Comparison of ENCODE assay signal across 17 cellular contexts in the genomic region with DNA sequence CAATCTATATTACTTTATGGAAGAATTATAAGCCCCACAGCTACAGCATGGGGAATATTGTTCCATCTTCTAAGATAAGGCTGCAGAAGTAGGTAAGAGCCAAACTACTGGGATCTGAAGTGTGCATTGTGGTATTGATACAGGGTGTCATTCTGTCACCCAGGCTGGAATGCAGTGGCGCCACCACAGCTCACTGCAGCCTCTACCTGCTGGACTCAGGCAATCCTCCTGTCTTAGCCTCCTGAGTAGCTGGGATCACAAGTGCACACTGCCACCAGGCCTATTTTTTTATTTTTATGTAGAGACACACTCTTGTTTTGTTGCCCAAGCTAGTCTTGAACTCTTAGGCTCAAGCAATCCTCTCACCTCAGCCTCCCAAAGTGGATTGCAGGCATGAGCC. TPM values are rescaled to one million over a fixed set of nuclear protein-coding genes. Genes with fewer than 3 reads are reported as not detected.
A peak's percentile ranks its signal among the peaks of the same experiment; 100 is the strongest.
DNase-seq lines count a peak whose midpoint lies in the region; ATAC-seq and TF ChIP-seq lines count a peak whose summit lies in the region.
"Had no signal": no experiment of that assay in that cellular context is flagged by ENCODE, and none has a peak within 500 bp of the region (broad histone marks: within the 10 kb centered on the region; RNA-seq: fewer than 3 reads in every experiment).

No MANE protein-coding gene starts in this region.

- no peaks in the 10 kb centered on the region for H3K4me1 ChIP-seq in DND-41 (ENCODE audit: insufficient read depth, low read length)
- H3K4me1 ChIP-seq in HCT116 (ENCODE audit: control insufficient read depth in 1 of 2, insufficient read depth in 2 of 2, low read length in 2 of 2) = peaks cover 0 to 4% of the 10 kb centered on the region in 2 experiments; a peak in 1 of 4 replicates
- H3K4me1 ChIP-seq in Panc1 (ENCODE audit: control insufficient read depth, insufficient read depth, low read length) = no peaks in the 10 kb centered on the region
- H3K4me1 ChIP-seq: BLaER1, Caco-2 had no signal

- peaks cover under 1% of the 10 kb centered on the region; the same call in 1 of the 2 replicates for H3K36me3 ChIP-seq in DND-41 (ENCODE audit: insufficient read depth, low read length)
- no peaks in the 10 kb centered on the region for H3K36me3 ChIP-seq in HCT116 (ENCODE audit: control insufficient read depth in 1 of 2, insufficient read depth in 2 of 2, low read length in 2 of 2)
- H3K36me3 ChIP-seq in Panc1 (ENCODE audit: control insufficient read depth, insufficient read depth, low read length) = no peaks in the 10 kb centered on the region; the same call in 1 of the 2 replicates

- POLR2A ChIA-PET in HCT116 (lab: Charles Lee) (no interaction called here), Panc1 (lab: Charles Lee) (interaction anchor here (0.7 kb wide), 1 partner anchor 688 kb away, joined by 4 read pairs; no protein-coding TSS in a partner anchor)

- H3K9ac ChIP-seq in DND-41 (ENCODE audit: low read depth, low read length) (no peak overlapping the region), HCT116 (ENCODE audit: low read length) (no peak overlapping the region)
- H3K9ac ChIP-seq: BLaER1, GM23248 had no signal

- H3K9me3 ChIP-seq in DND-41 (ENCODE audit: insufficient read depth, low read length, severe bottlenecking) (no peaks in the 10 kb centered on the region), HCT116 (ENCODE audit: control insufficient read depth in 1 of 2, insufficient read depth in 1 of 2, low read depth in 1 of 2, low read length in 2 of 2) (no peaks in the 10 kb centered on the region), Panc1 (ENCODE audit: control insufficient read depth, insufficient read depth, low read depth, low read length) (no peaks in the 10 kb centered on the region)
- H3K9me3 ChIP-seq: BLaER1, Caco-2 had no signal

- CTCF ChIA-PET in HCT116 (lab: Charles Lee) (no interaction called here), Panc1 (lab: Charles Lee) (interaction anchor here (0.8 kb wide), 1 partner anchor 21 kb away, joined by 6 read pairs; no protein-coding TSS in a partner anchor)

- no peak for TF ChIP-seq POLR2A in HCT116 (IDR thresholded peaks at IDR 0.05; ENCODE audit: borderline replicate concordance, extremely low read depth, insufficient read depth, insufficient read length)

- RAD21 ChIA-PET in HCT116 (lab: Charles Lee; ENCODE audit: low non-redundant PET in 1 of 2, low total read pairs in 2 of 2, uncharacterized antibody in 2 of 2, unreplicated experiment in 2 of 2) = no interaction called here

- no peaks in the 10 kb centered on the region for H3K9me2 ChIP-seq in HCT116 (ENCODE audit: insufficient read depth)

- DNase-seq in DND-41 = no peak
- no peak for DNase-seq in HCT116 (ENCODE audit: low read depth, low spot score)
- DNase-seq in Panc1 (ENCODE audit: low read depth, low spot score) = no peak
- DNase-seq in left colon = no peak
- no peak for DNase-seq in NCI-H2107 treated with DMSO at 0.1 percent for 48 hours (lab: John Stamatoyannopoulos, UW; ENCODE audit: unreplicated experiment)
- DNase-seq in A172 (ENCODE audit: low spot score) = no peak
- DNase-seq in ureter (ENCODE audit: low spot score) = no peak
- DNase-seq: Caco-2; CD4-positive, CD25-positive, alpha-beta regulatory T cell; CD8-positive, alpha-beta T cell; DMS153; DMS79 treated with DMSO at 0.1 percent for 48 hours; GM23248; H7; HCEC 1CT had no signal

- H3K4me3 ChIP-seq in DND-41 (ENCODE audit: low read depth in 1 of 2, low read length in 2 of 2) (no peak overlapping the region), HCT116 (replicated peaks in 1 of 2; ENCODE audit: low read depth in 1 of 2, low read length in 2 of 2) (no peak overlapping the region), Panc1 (ENCODE audit: low read depth in 2 of 2, low read length in 2 of 2) (no peak overlapping the region)
- H3K4me3 ChIP-seq: BLaER1, GM23248 had no signal

- TF ChIP-seq CTCF in DND-41 (IDR thresholded peaks at IDR 0.05; ENCODE audit: borderline replicate concordance, extremely low read depth, low read length, poor library complexity, severe bottlenecking) = no peak
- TF ChIP-seq CTCF in HCT116 (IDR thresholded peaks at IDR 0.05 in 2 of 3, conservative IDR thresholded peaks at IDR 0.05 in 1 of 3; ENCODE audit: borderline replicate concordance in 1 of 3, insufficient read depth in 1 of 3, low read depth in 2 of 3, low read length in 2 of 3) = no peak
- no peak for TF ChIP-seq CTCF in Panc1 (IDR thresholded peaks at IDR 0.05)

- H3K27ac ChIP-seq in DND-41 (ENCODE audit: low read length) (no peak overlapping the region), HCT116 (ENCODE audit: low read depth, low read length) (no peak overlapping the region), Panc1 (ENCODE audit: low read length) (no peak overlapping the region)
- H3K27ac ChIP-seq: BLaER1, C4-2B, GM23248 had no signal

- H3K79me2 ChIP-seq in DND-41 (ENCODE audit: insufficient read depth, low read length) = no peaks in the 10 kb centered on the region
- H3K79me2 ChIP-seq in HCT116 (ENCODE audit: insufficient read depth, low read length) = no peaks in the 10 kb centered on the region

- no peaks in the 10 kb centered on the region for H4K20me1 ChIP-seq in DND-41 (ENCODE audit: insufficient read depth, low read length)
- H4K20me1 ChIP-seq in HCT116 (ENCODE audit: insufficient read depth) = no peaks in the 10 kb centered on the region
- H4K20me1 ChIP-seq: BLaER1 had no signal

- H3K4me2 ChIP-seq in DND-41 (ENCODE audit: insufficient read depth, low read length) (no peak overlapping the region), HCT116 (ENCODE audit: low read length) (no peak overlapping the region)
- H3K4me2 ChIP-seq: BLaER1 had no signal

- intact Hi-C loops in HCT116 (cut with micrococcal nuclease) (no loop called here), Panc1 (cut with micrococcal nuclease; ENCODE audit: unreplicated experiment) (no loop called here), left colon (cut with DNase I, micrococcal nuclease) (no loop called here)

- in situ Hi-C loops in Panc1 (cut with HindIII; ENCODE audit: low pct_unique_long_range_greater_than_20kb, low sequenced_read_pairs) = no loop called here

- ATAC-seq in DND-41 (ENCODE audit: insufficient read depth, low read depth) = peak; percentile 13; the same call in 1 of the 3 replicates
- ATAC-seq in HCT116 = peak; percentile 56
- peak; percentile 41; the same call in 1 of the 2 replicates for ATAC-seq in Panc1
- peak; percentile 17 for ATAC-seq in left colon
- ATAC-seq: CD8-positive, alpha-beta T cell had no signal

- no peak for TF ChIP-seq RAD21 in HCT116 (IDR thresholded peaks at IDR 0.05; ENCODE audit: low read depth)

- BruUV-seq in HCT116 (replicated peaks; lab: Mats Ljungman, UMichigan) (no TSS peak), Panc1 (replicated peaks; lab: Mats Ljungman, UMichigan) (no TSS peak)

- H3K27me3 ChIP-seq in DND-41 (ENCODE audit: insufficient read depth, low read length, poor library complexity) (no peaks in the 10 kb centered on the region), HCT116 (ENCODE audit: insufficient read depth, low read length) (no peaks in the 10 kb centered on the region), Panc1 (ENCODE audit: control insufficient read depth, insufficient read depth, low read length) (no peaks in the 10 kb centered on the region)
- H3K27me3 ChIP-seq: BLaER1 had no signal

- H2AFZ ChIP-seq in DND-41 (ENCODE audit: low read depth, low read length) (no peak overlapping the region), HCT116 (ENCODE audit: low read depth, low read length, poor library complexity, severe bottlenecking) (no peak overlapping the region)
- H2AFZ ChIP-seq: GM23248 had no signal

TF ChIP-seq in HCT116, 20 proteins besides CTCF, POLR2A, EP300 and RAD21 (continues in another document):
- no peak for TF ChIP-seq ELF1 (IDR thresholded peaks at IDR 0.05; ENCODE audit: borderline replicate concordance, low read depth)
- no peak for TF ChIP-seq ZBTB33 (IDR thresholded peaks at IDR 0.05; ENCODE audit: extremely low read depth, insufficient replicate concordance, low read length)
- no peak for TF ChIP-seq ZFX (IDR thresholded peaks at IDR 0.05)
- TF ChIP-seq FOSL1 (IDR thresholded peaks at IDR 0.05; ENCODE audit: low read depth) = no peak
- no peak for TF ChIP-seq SRF (IDR thresholded peaks at IDR 0.05; ENCODE audit: low read depth)
- no peak for TF ChIP-seq EGR1 (IDR thresholded peaks at IDR 0.05; ENCODE audit: low read depth)
- no peak for TF ChIP-seq ZNF274 (IDR thresholded peaks at IDR 0.05; ENCODE audit: low read depth, low read length)
- TF ChIP-seq EZH2 (IDR thresholded peaks at IDR 0.05) = no peak
- no peak for TF ChIP-seq CEBPB (IDR thresholded peaks at IDR 0.05; ENCODE audit: low read depth)

RNA-seq across cellular contexts. Expression of gene DIP2B, which starts 21.3 kb away (rescaled TPM):
- total RNA-seq in HCT116 (2021; ENCODE audit: unreplicated experiment) (32.3 TPM), Panc1 (2021; ENCODE audit: unreplicated experiment) (30.2 TPM), left colon (10 to 100 TPM; 33.5 to 37.7 TPM), ureter (27.0 TPM)
- 15.7 and 16.5 TPM in 2 replicates for polyA plus RNA-seq in HCT116 (2012)
- polyA plus RNA-seq in Panc1 (2012; ENCODE audit: insufficient read length) = 16.4 TPM
- total RNA-seq in A172 (2014; rRNA removed; shearing (Covaris generic)) = 23.1 and 25.0 TPM in 2 replicates
